In genomic region chr7:113094517-113095249, GRCh38 we compare ENCODE assay signal across 16 cellular contexts. TPM values are rescaled to one million over a fixed set of nuclear protein-coding genes. Genes with fewer than 3 reads are reported as not detected.
"Had no signal": no experiment of that assay in that cellular context is flagged by ENCODE, and none has a peak within 500 bp of the region (broad histone marks: within the 10 kb centered on the region; RNA-seq: fewer than 3 reads in every experiment).

No MANE protein-coding gene starts in this region.

- H3K4me1 ChIP-seq: prostate gland, right atrium auricular region, transverse colon had no signal

- H3K9me3 ChIP-seq: esophagus squamous epithelium, mucosa of descending colon, prostate gland, right atrium auricular region, suprapubic skin, transverse colon had no signal

- H3K4me3 ChIP-seq: esophagus squamous epithelium, mucosa of descending colon, prostate gland, right atrium auricular region, suprapubic skin, transverse colon had no signal

- DNase-seq: activated CD4-positive, alpha-beta T cell treated with anti-CD3 and anti-CD28 coated beads, Interleukin-2, amount 10 ng/mL, durations not matched to agents 24 days and 14 days; activated CD4-positive, CD25-positive, alpha-beta regulatory T cell; activated CD8-positive, alpha-beta T cell treated with anti-CD3 and anti-CD28 coated beads, Interleukin-2, amount 10 ng/mL, durations not matched to agents 7 days and 5 days; activated naive CD4-positive, alpha-beta T cell treated with anti-CD3 and anti-CD28 coated beads for 36 hours; activated naive CD8-positive, alpha-beta T cell treated with anti-CD3 and anti-CD28 coated beads, Interleukin-2, amount 50 U/mL, for 24 hours; activated T-cell treated with anti-CD3 and anti-CD28 coated beads, Interleukin-2, amount 50 U/mL, for 24 hours; anterior cingulate cortex; caudate nucleus; effector memory CD8-positive, alpha-beta T cell; esophagus squamous epithelium; mucosa of descending colon; naive B cell; transverse colon had no signal

- ATAC-seq: activated CD8-positive, alpha-beta T cell treated with anti-CD3 and anti-CD28 coated beads, Interleukin-2, amount 10 ng/mL, durations not matched to agents 7 days and 5 days; activated naive CD8-positive, alpha-beta T cell treated with anti-CD3 and anti-CD28 coated beads, Interleukin-2, amount 50 U/mL, for 24 hours; effector memory CD8-positive, alpha-beta T cell; mucosa of descending colon had no signal

- H3K27me3 ChIP-seq: esophagus squamous epithelium, right atrium auricular region, suprapubic skin, transverse colon had no signal

- H3K27ac ChIP-seq: esophagus squamous epithelium, prostate gland, right atrium auricular region, suprapubic skin, transverse colon had no signal

- H3K36me3 ChIP-seq: esophagus squamous epithelium, prostate gland, right atrium auricular region, suprapubic skin, transverse colon had no signal

RNA-seq across cellular contexts. Expression of gene GPR85, which starts 8.1 kb away (rescaled TPM):
- total RNA-seq: activated CD4-positive, alpha-beta T cell treated with anti-CD3 and anti-CD28 coated beads, Interleukin-2, amount 10 ng/mL, durations not matched to agents 24 days and 14 days; activated CD8-positive, alpha-beta T cell treated with anti-CD3 and anti-CD28 coated beads, Interleukin-2, amount 10 ng/mL, durations not matched to agents 7 days and 5 days; activated naive CD4-positive, alpha-beta T cell treated with anti-CD3 and anti-CD28 coated beads for 36 hours had no signal
